1 cellular context compared by ENCODE assay signal in genomic region chr12:92503977-92504966, GRCh38.
A peak's percentile ranks its signal among the peaks of the same experiment; 100 is the strongest.
TF ChIP-seq lines count a peak whose summit lies in the region.

No MANE protein-coding gene starts in this region.

TF ChIP-seq in liver, 16 proteins besides CTCF, POLR2A, EP300 and RAD21 (continued from another document):
- no peak for TF ChIP-seq YY1 (IDR thresholded peaks at IDR 0.05)
- TF ChIP-seq RXRA (IDR thresholded peaks at IDR 0.05): peak; percentile 65 to 74
- peak; percentile 87 for TF ChIP-seq HNF4G (IDR thresholded peaks at IDR 0.05)
- TF ChIP-seq EGR1 (IDR thresholded peaks at IDR 0.05; ENCODE audit: low read depth in 2 of 2): no peak
- peak; percentile 34 for TF ChIP-seq NR2F2 (IDR thresholded peaks at IDR 0.05)
- TF ChIP-seq SP1 (IDR thresholded peaks at IDR 0.05): peak; percentile 96
- TF ChIP-seq GABPA (IDR thresholded peaks at IDR 0.05 in 1 of 2, conservative IDR thresholded peaks at IDR 0.05 in 1 of 2): no peak
TF ChIP-seq in liver: peak in this region for 6.
